ENCODE assay signal across 8 cellular contexts in genomic region chr17:65099941-65100315, GRCh38. TPM values are rescaled to one million over a fixed set of nuclear protein-coding genes. Genes with fewer than 3 reads are reported as not detected.
DNase-seq lines count a peak whose midpoint lies in the region; ATAC-seq and TF ChIP-seq lines count a peak whose summit lies in the region.

No MANE protein-coding gene starts in this region.

- CTCF ChIA-PET in RWPE1 (lab: Yijun Ruan, JAX) = interaction anchor here (0.6 to 1.8 kb wide), 11 partner anchors 10 to 318 kb away, joined by 3 to 16 read pairs (median 3); no protein-coding TSS in a partner anchor

- peak; percentile 75 for ATAC-seq in GM19023 (IDR thresholded peaks at IDR 0.05; ENCODE audit: unreplicated experiment)
- peak; percentile 72 for ATAC-seq in HG03097 (IDR thresholded peaks at IDR 0.05; ENCODE audit: low FRiP score, unreplicated experiment)
- ATAC-seq in activated naive CD8-positive, alpha-beta T cell treated with anti-CD3 and anti-CD28 coated beads, Interleukin-2, amount 10 ng/mL, durations not matched to agents 7 days and 5 days (ENCODE audit: low read depth) = peak; percentile 23

- peak overlapping the region; percentile 77 for H3K27ac ChIP-seq in RWPE1

- peak overlapping the region; percentile 84 for H3K4me3 Mint-ChIP-seq in activated naive CD8-positive, alpha-beta T cell treated with anti-CD3 and anti-CD28 coated beads, Interleukin-2, amount 10 ng/mL, durations not matched to agents 7 days and 5 days

- no peaks in the 10 kb centered on the region for H3K36me3 Mint-ChIP-seq in activated naive CD8-positive, alpha-beta T cell treated with anti-CD3 and anti-CD28 coated beads, Interleukin-2, amount 10 ng/mL, durations not matched to agents 7 days and 5 days

- DNase-seq in AG09319 (ENCODE audit: extremely low read depth, low read depth) (peak; percentile 44), RWPE1 (ENCODE audit: low spot score) (peak; percentile 76), iPS-NIHi11 (ENCODE audit: low spot score) (peak; percentile 35), UCSD-AML1 (lab: John Stamatoyannopoulos, UW; ENCODE audit: unreplicated experiment) (no peak)
- peak; percentile 50 for DNase-seq in activated naive CD8-positive, alpha-beta T cell treated with anti-CD3 and anti-CD28 coated beads, Interleukin-2, amount 10 ng/mL, durations not matched to agents 7 days and 5 days
- DNase-seq in stimulated activated CD4-positive, alpha-beta T cell treated with anti-CD3 and anti-CD28 coated beads, Interleukin-1b, Interleukin-23, amount 100 ng/mL, for 1 hour (ENCODE audit: low read depth in 2 of 2) = peak; percentile 14 to 42

- H3K4me1 Mint-ChIP-seq in activated naive CD8-positive, alpha-beta T cell treated with anti-CD3 and anti-CD28 coated beads, Interleukin-2, amount 10 ng/mL, durations not matched to agents 7 days and 5 days = peaks cover 7% of the 10 kb centered on the region

- peaks cover 7% of the 10 kb centered on the region for H3K27me3 Mint-ChIP-seq in activated naive CD8-positive, alpha-beta T cell treated with anti-CD3 and anti-CD28 coated beads, Interleukin-2, amount 10 ng/mL, durations not matched to agents 7 days and 5 days

- POLR2A ChIA-PET in RWPE1 (lab: Yijun Ruan, JAX; ENCODE audit: low non-redundant PET) = interaction anchor here (0.5 to 1.5 kb wide), 2 partner anchors 11 to 72 kb away, joined by 3 to 12 read pairs; no protein-coding TSS in a partner anchor
- POLR2A ChIA-PET in activated naive CD8-positive, alpha-beta T cell treated with anti-CD3 and anti-CD28 coated beads, Interleukin-2, amount 10 ng/mL, durations not matched to agents 7 days and 5 days (lab: Charles Lee) = interaction anchor here (0.5 to 3.6 kb wide), 10 partner anchors 37 to 248 kb away, joined by 3 to 16 read pairs (median 4); partner anchors contain the start of genes GNA13, LRRC37A3 and RGS9

- no peak for TF ChIP-seq CTCF in AG09319 (IDR thresholded peaks at IDR 0.05; ENCODE audit: low read depth, low read length)
- TF ChIP-seq CTCF in RWPE1 (conservative IDR thresholded peaks at IDR 0.05; ENCODE audit: low read depth) = no peak

- peak overlapping the region; percentile 87 for H3K27ac Mint-ChIP-seq in activated naive CD8-positive, alpha-beta T cell treated with anti-CD3 and anti-CD28 coated beads, Interleukin-2, amount 10 ng/mL, durations not matched to agents 7 days and 5 days

- no peaks in the 10 kb centered on the region for H3K9me3 Mint-ChIP-seq in activated naive CD8-positive, alpha-beta T cell treated with anti-CD3 and anti-CD28 coated beads, Interleukin-2, amount 10 ng/mL, durations not matched to agents 7 days and 5 days

RNA-seq across cellular contexts. Expression of gene RGS9, which starts 37.2 kb away (rescaled TPM):
- total RNA-seq in activated naive CD8-positive, alpha-beta T cell treated with anti-CD3 and anti-CD28 coated beads, Interleukin-2, amount 10 ng/mL, durations not matched to agents 7 days and 5 days = 1 to 10 TPM; 2.8 to 3.5 TPM

RNA-seq across cellular contexts. Expression of gene GNA13, which starts 43.4 kb away (rescaled TPM):
- total RNA-seq in activated naive CD8-positive, alpha-beta T cell treated with anti-CD3 and anti-CD28 coated beads, Interleukin-2, amount 10 ng/mL, durations not matched to agents 7 days and 5 days = 10 to 100 TPM; 91.6 to 94.2 TPM

Comparison
In these comparisons a context has a peak if more than half of its experiments do, and no peak if none do; other contexts are left out.
1. ATAC-seq: peak in every context shown above with its lines; median percentile 75 in GM19023; 72 in HG03097; 23 in activated naive CD8-positive, alpha-beta T cell treated with anti-CD3 and anti-CD28 coated beads, Interleukin-2, amount 10 ng/mL, durations not matched to agents 7 days and 5 days.